36 cellular contexts compared by ENCODE assay signal in genomic region chr12:122665759-122666158, GRCh38. TPM values are rescaled to one million over a fixed set of nuclear protein-coding genes. Genes with fewer than 3 reads are reported as not detected.
"Had no signal": no experiment of that assay in that cellular context is flagged by ENCODE, and none has a peak within 500 bp of the region (broad histone marks: within the 10 kb centered on the region; RNA-seq: fewer than 3 reads in every experiment).

No MANE protein-coding gene starts in this region.

- H3K36me3 ChIP-seq: MG63 had no signal

- DNase-seq: Karpas-422, Kasumi-1, MG63, MM.1S, NCI-H1048, NCI-H1092, NCI-H1092 treated with DMSO at 0.1 percent for 48 hours, NCI-H1105, NCI-H1105 treated with DMSO at 0.1 percent for 48 hours, NCI-H1417, NCI-H1417 treated with DMSO at 0.1 percent for 48 hours, NCI-H1436, NCI-H1436 treated with DMSO at 0.1 percent for 48 hours, NCI-H146, NCI-H1694, NCI-H1694 treated with DMSO at 0.1 percent for 48 hours, NCI-H187, NCI-H187 treated with DMSO at 0.1 percent for 48 hours, NCI-H1930, NCI-H2029, NCI-H2029 treated with DMSO at 0.1 percent for 48 hours, NCI-H2081, NCI-H2081 treated with DMSO at 0.1 percent for 48 hours, NCI-H2107, NCI-H2171, NCI-H2171 treated with DMSO at 0.1 percent for 48 hours, NCI-H2227 treated with DMSO at 0.1 percent for 48 hours, NCI-H226, NCI-H345, NCI-H446 treated with DMSO at 0.1 percent for 48 hours, NCI-H510A, NCI-H510A treated with DMSO at 0.1 percent for 48 hours, NCI-H524 had no signal

- H3K9me3 ChIP-seq: MG63 had no signal

- H3K27me3 ChIP-seq: MG63 had no signal

- H3K4me3 ChIP-seq: MG63 had no signal

RNA-seq across cellular contexts. Expression of gene HCAR2, which starts 37.4 kb away (rescaled TPM):
- total RNA-seq: LHCN-M2, M059J had no signal

RNA-seq across cellular contexts. Expression of gene HCAR3, which starts 50.9 kb away (rescaled TPM):
- total RNA-seq: LHCN-M2, M059J, MCF 10A had no signal
